ENCODE assay signal across 10 cellular contexts in the genomic region with DNA sequence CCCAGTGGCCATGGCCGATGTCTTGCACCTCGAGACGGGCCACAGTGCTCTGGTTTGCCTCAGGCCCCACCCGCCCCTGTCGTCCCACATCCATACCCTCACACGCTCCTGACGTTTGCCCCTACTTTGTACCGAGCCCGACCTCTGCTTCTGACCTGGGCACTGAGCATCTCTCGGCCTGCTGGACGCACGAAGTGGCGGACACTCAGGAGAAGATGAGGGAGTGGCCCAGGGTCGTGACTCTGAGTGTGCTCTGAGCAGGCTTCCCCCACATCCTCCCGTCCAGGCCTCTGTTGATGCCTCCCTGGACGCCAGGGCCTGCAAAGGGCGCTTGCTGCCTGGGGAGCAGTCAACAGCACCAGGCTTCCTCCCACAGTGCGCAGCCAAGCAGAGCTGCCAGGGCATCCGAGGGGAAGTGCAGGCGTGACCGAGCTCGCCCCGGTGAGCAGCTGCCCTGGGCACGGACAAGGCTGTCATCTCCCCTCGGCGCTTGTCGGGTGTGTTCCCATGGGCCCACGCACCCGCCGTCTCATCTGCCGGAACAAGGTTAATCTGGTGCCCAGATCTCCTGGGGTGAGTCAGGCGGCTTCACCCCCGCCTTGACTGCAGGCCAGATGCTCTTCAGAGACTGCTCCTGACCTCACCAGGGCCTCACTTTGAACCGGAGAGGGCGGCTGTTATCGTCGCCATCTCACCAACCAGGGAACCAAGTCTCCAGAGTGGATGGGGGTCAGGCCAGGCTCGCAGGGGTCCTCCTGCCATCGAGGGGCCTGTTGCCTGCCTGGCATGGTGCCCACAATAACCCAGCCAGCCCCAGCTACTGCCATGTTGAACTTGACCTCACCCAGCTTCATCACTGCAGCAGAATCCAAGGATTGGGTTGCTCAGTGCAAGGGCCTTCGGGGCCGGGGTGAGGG. TPM values are rescaled to one million over a fixed set of nuclear protein-coding genes. Genes with fewer than 3 reads are reported as not detected.
DNase-seq lines count a peak whose midpoint lies in the region; ATAC-seq and TF ChIP-seq lines count a peak whose summit lies in the region.
"Had no signal": no experiment of that assay in that cellular context is flagged by ENCODE, and none has a peak within 500 bp of the region (broad histone marks: within the 10 kb centered on the region; RNA-seq: fewer than 3 reads in every experiment).

No MANE protein-coding gene starts in this region.

- H3K4me1 Mint-ChIP-seq in activated naive CD8-positive, alpha-beta T cell treated with anti-CD3 and anti-CD28 coated beads for 36 hours = no peaks in the 10 kb centered on the region

- no peak overlapping the region for H3K4me3 Mint-ChIP-seq in activated naive CD8-positive, alpha-beta T cell treated with anti-CD3 and anti-CD28 coated beads for 36 hours

- H3K9ac ChIP-seq in skeletal muscle tissue (ENCODE audit: low read depth in 1 of 3, low read length in 3 of 3) = peak overlapping the region in 2 of 3 donors; percentile 21 to 69

- peaks cover 31 to 35% (median 33%) of the 10 kb centered on the region in 3 donors for H3K4me1 ChIP-seq in skeletal muscle tissue (ENCODE audit: control insufficient read depth in 3 of 3, insufficient read depth in 3 of 3, low read length in 3 of 3)

- TF ChIP-seq CTCF in epithelial cell of esophagus (IDR thresholded peaks at IDR 0.05; ENCODE audit: insufficient read depth, low read depth, low read length, missing control alignments) = no peak

- no peak for ATAC-seq in HG03521 (IDR thresholded peaks at IDR 0.05; ENCODE audit: unreplicated experiment)

- H3K27me3 ChIP-seq in skeletal muscle tissue (ENCODE audit: control insufficient read depth in 3 of 3, insufficient read depth in 3 of 3, low read length in 3 of 3) = no peaks in the 10 kb centered on the region

- H3K27me3 Mint-ChIP-seq in activated naive CD8-positive, alpha-beta T cell treated with anti-CD3 and anti-CD28 coated beads for 36 hours = no peaks in the 10 kb centered on the region

- no peak overlapping the region for H3K27ac Mint-ChIP-seq in activated naive CD8-positive, alpha-beta T cell treated with anti-CD3 and anti-CD28 coated beads for 36 hours

- H3K36me3 ChIP-seq in skeletal muscle tissue (ENCODE audit: control insufficient read depth in 3 of 3, insufficient read depth in 3 of 3, low read length in 3 of 3) = peaks cover 0 to 2% (median 0%) of the 10 kb centered on the region in 3 donors

- H3K4me3 ChIP-seq in epithelial cell of esophagus (ENCODE audit: low read length) (no peak overlapping the region), skeletal muscle tissue (ENCODE audit: low read length in 3 of 3) (no peak overlapping the region)

- DNase-seq in GM04504 (ENCODE audit: low read depth) (peak; percentile 80), NCI-H510A treated with DMSO at 0.1 percent for 48 hours (lab: John Stamatoyannopoulos, UW) (peak; percentile 37), epithelial cell of esophagus (ENCODE audit: low read depth) (peak; percentile 98), NCI-H345 treated with DMSO at 0.1 percent for 48 hours (lab: John Stamatoyannopoulos, UW; ENCODE audit: unreplicated experiment) (no peak), AML-193 (lab: John Stamatoyannopoulos, UW) (no peak)
- DNase-seq in activated naive CD8-positive, alpha-beta T cell treated with anti-CD3 and anti-CD28 coated beads for 36 hours = no peak
- DNase-seq: NCI-H187 treated with DMSO at 0.1 percent for 48 hours; stimulated activated CD4-positive, alpha-beta T cell treated with anti-CD3 and anti-CD28 coated beads, Interleukin-1b, Interleukin-23, amount 100 ng/mL, for 48 hours had no signal

- H3K9me3 Mint-ChIP-seq in activated naive CD8-positive, alpha-beta T cell treated with anti-CD3 and anti-CD28 coated beads for 36 hours = no peaks in the 10 kb centered on the region

- peaks cover 1% of the 10 kb centered on the region for H3K36me3 Mint-ChIP-seq in activated naive CD8-positive, alpha-beta T cell treated with anti-CD3 and anti-CD28 coated beads for 36 hours

- peak overlapping the region; percentile 54 for H3K27ac ChIP-seq in skeletal muscle tissue (ENCODE audit: low read depth, low read length)

- no peaks in the 10 kb centered on the region for H3K9me3 ChIP-seq in skeletal muscle tissue (ENCODE audit: control insufficient read depth in 3 of 3, low read length in 3 of 3)

RNA-seq across cellular contexts. Expression of a gene that starts 27.2 kb away (rescaled TPM):
- total RNA-seq in skeletal muscle tissue = 15.7 TPM
- not detected for total RNA-seq in activated naive CD8-positive, alpha-beta T cell treated with anti-CD3 and anti-CD28 coated beads for 36 hours

Comparison
In these comparisons a context has a peak if more than half of its experiments do, and no peak if none do; other contexts are left out.
1. DNase-seq: peak in GM04504 (single experiment), NCI-H510A treated with DMSO at 0.1 percent for 48 hours (single experiment) and epithelial cell of esophagus (single experiment); none in NCI-H345 treated with DMSO at 0.1 percent for 48 hours (single experiment), activated naive CD8-positive, alpha-beta T cell treated with anti-CD3 and anti-CD28 coated beads for 36 hours (single experiment) and AML-193 (0 of 2).
2. RNA of a gene that starts 27.2 kb away (total RNA-seq): 15.7 TPM in skeletal muscle tissue (single experiment); not detected in activated naive CD8-positive, alpha-beta T cell treated with anti-CD3 and anti-CD28 coated beads for 36 hours; every median in the first group is over 10 times any median in the second.